8 cellular contexts compared by ENCODE assay signal in genomic region chr11:44621140-44621681, GRCh38. TPM values are rescaled to one million over a fixed set of nuclear protein-coding genes. Genes with fewer than 3 reads are reported as not detected.
DNase-seq lines count a peak whose midpoint lies in the region; ATAC-seq and TF ChIP-seq lines count a peak whose summit lies in the region.

No MANE protein-coding gene starts in this region.

- peaks cover 27% of the 10 kb centered on the region for H3K4me1 Mint-ChIP-seq in activated CD4-positive, alpha-beta T cell treated with anti-CD3 and anti-CD28 coated beads, Interleukin-2, amount 10 ng/mL, durations not matched to agents 24 days and 14 days

- TF ChIP-seq RAD21 in liver (IDR thresholded peaks at IDR 0.05) = peak; percentile 96

- peaks cover 0 to 24% (median 0%) of the 10 kb centered on the region in 11 experiments; a peak in 6 of 22 replicates for H4K20me1 ChIP-seq in BLaER1 treated with 17β-estradiol and CSF1 and Interleukin-3, amounts not matched to agents 10 nM and 100 nM
- H4K20me1 ChIP-seq in GM23248 (ENCODE audit: insufficient read depth) = no peaks in the 10 kb centered on the region

- H3K9me3 ChIP-seq in BLaER1 treated with 17β-estradiol and CSF1 and Interleukin-3, amounts not matched to agents 10 nM and 100 nM (replicated peaks in 1 of 11) = peaks cover 0 to 5% (median 0%) of the 10 kb centered on the region in 11 experiments; a peak in 1 of 22 replicates
- H3K9me3 ChIP-seq in GM23248 (ENCODE audit: low read depth) = no peaks in the 10 kb centered on the region
- no peaks in the 10 kb centered on the region for H3K9me3 ChIP-seq in liver (ENCODE audit: control insufficient read depth in 4 of 4, low read length in 3 of 4)

- peak overlapping the region; percentile 79 for H2AFZ ChIP-seq in GM23248

- H3F3A ChIP-seq in GM23248 (ENCODE audit: insufficient read depth) = no peaks in the 10 kb centered on the region

- H3K36me3 Mint-ChIP-seq in activated CD4-positive, alpha-beta T cell treated with anti-CD3 and anti-CD28 coated beads, Interleukin-2, amount 10 ng/mL, durations not matched to agents 24 days and 14 days (ENCODE audit: low read depth) = peaks cover 56% of the 10 kb centered on the region

- ATAC-seq in HG03378 (IDR thresholded peaks at IDR 0.05; ENCODE audit: unreplicated experiment) = no peak

- H3K27ac ChIP-seq in BLaER1 treated with 17β-estradiol and CSF1 and Interleukin-3, amounts not matched to agents 10 nM and 100 nM = no peak overlapping the region
- H3K27ac ChIP-seq in GM23248 = no peak overlapping the region
- peak overlapping the region in 17 of 59 donors; percentile 0 to 69 (median 24) for H3K27ac ChIP-seq in dorsolateral prefrontal cortex
- H3K27ac ChIP-seq in liver (ENCODE audit: low read depth in 1 of 2, low read length in 2 of 2) = no peak overlapping the region

- H3K9me3 Mint-ChIP-seq in activated CD4-positive, alpha-beta T cell treated with anti-CD3 and anti-CD28 coated beads, Interleukin-2, amount 10 ng/mL, durations not matched to agents 24 days and 14 days = no peaks in the 10 kb centered on the region

- H3K27me3 Mint-ChIP-seq in activated CD4-positive, alpha-beta T cell treated with anti-CD3 and anti-CD28 coated beads, Interleukin-2, amount 10 ng/mL, durations not matched to agents 24 days and 14 days = no peaks in the 10 kb centered on the region

- in situ Hi-C loops in GM23248 (cut with MboI) = loop anchor here (5.0 kb wide), 1 partner anchor 286 kb away; no protein-coding TSS in a partner anchor

- H3K36me3 ChIP-seq in BLaER1 treated with 17β-estradiol and CSF1 and Interleukin-3, amounts not matched to agents 10 nM and 100 nM = peaks cover 0 to 7% (median 0%) of the 10 kb centered on the region in 11 experiments; a peak in 4 of 22 replicates
- H3K36me3 ChIP-seq in GM23248 (ENCODE audit: low read depth) (no peaks in the 10 kb centered on the region), liver (ENCODE audit: control insufficient read depth in 4 of 4, insufficient read depth in 3 of 4, low read depth in 1 of 4, low read length in 3 of 4) (peaks cover 0 to 3% (median 1%) of the 10 kb centered on the region in 4 donors)

- H3K27ac Mint-ChIP-seq in activated CD4-positive, alpha-beta T cell treated with anti-CD3 and anti-CD28 coated beads, Interleukin-2, amount 10 ng/mL, durations not matched to agents 24 days and 14 days = no peak overlapping the region

- DNase-seq in GM23248 (peak; percentile 75), NCI-H2196 treated with DMSO at 0.1 percent for 48 hours (lab: John Stamatoyannopoulos, UW; ENCODE audit: unreplicated experiment) (peak; percentile 60), dorsolateral prefrontal cortex (peak; percentile 73 to 91 (median 80))
- DNase-seq in activated CD4-positive, alpha-beta T cell treated with anti-CD3 and anti-CD28 coated beads, Interleukin-2, amount 10 ng/mL, durations not matched to agents 24 days and 14 days = peak; percentile 88
- peak; percentile 33 for DNase-seq in stimulated activated CD8-positive, alpha-beta memory T cell treated with anti-CD3 and anti-CD28 coated beads, Interleukin-12 subunit alpha, Interleukin-12 subunit beta, amount 100 ng/mL, for 1 hour (ENCODE audit: low read depth)

- no peak overlapping the region for H3K4me3 Mint-ChIP-seq in activated CD4-positive, alpha-beta T cell treated with anti-CD3 and anti-CD28 coated beads, Interleukin-2, amount 10 ng/mL, durations not matched to agents 24 days and 14 days

- 0 out of 22 replicates have a peak overlapping the region, but pooled peaks of 1 of the 11 experiments have one; percentile 31 for H3K9ac ChIP-seq in BLaER1 treated with 17β-estradiol and CSF1 and Interleukin-3, amounts not matched to agents 10 nM and 100 nM
- H3K9ac ChIP-seq in GM23248 (no peak overlapping the region), liver (ENCODE audit: low read depth in 1 of 2, low read length in 2 of 2) (no peak overlapping the region)

- intact Hi-C loops in activated CD4-positive, alpha-beta T cell treated with anti-CD3 and anti-CD28 coated beads, Interleukin-2, amount 10 ng/mL, durations not matched to agents 24 days and 14 days (cut with micrococcal nuclease) = loop anchor here (5.0 to 10.0 kb wide), 2 partner anchors 104 to 271 kb away; partner anchors contain the start of gene TSPAN18
- intact Hi-C loops in dorsolateral prefrontal cortex (cut with DNase I) = loop anchor here (1.0 to 10.0 kb wide), 6 partner anchors 106 to 486 kb away; partner anchors contain the start of gene TSPAN18 (in 1 of the 2)

- WGBS in GM23248 (ENCODE audit: low coverage in 1 of 2, low lambda C conversion rate in 2 of 2, missing lambda C conversion rate in 2 of 2), 2 experiments = 10% methylated on average over 23 to 24 of the region's 24 CpGs
- WGBS in liver = 28% methylated on average over 24 of the region's 24 CpGs

- H3K4me1 ChIP-seq in BLaER1 treated with 17β-estradiol and CSF1 and Interleukin-3, amounts not matched to agents 10 nM and 100 nM = peaks cover 28 to 69% (median 62%) of the 10 kb centered on the region in 10 experiments
- H3K4me1 ChIP-seq in GM23248 (ENCODE audit: insufficient read depth) (no peaks in the 10 kb centered on the region), liver (ENCODE audit: control insufficient read depth in 4 of 4, insufficient read depth in 4 of 4, low read length in 3 of 4) (peaks cover 0 to 12% (median 8%) of the 10 kb centered on the region in 4 donors)

- no peaks in the 10 kb centered on the region for H3K9me2 ChIP-seq in GM23248 (ENCODE audit: insufficient read depth)

- peak overlapping the region; percentile 53 to 92 (median 86) for H3K4me2 ChIP-seq in BLaER1 treated with 17β-estradiol and CSF1 and Interleukin-3, amounts not matched to agents 10 nM and 100 nM
- peak overlapping the region; percentile 88 for H3K4me2 ChIP-seq in GM23248 (ENCODE audit: unreplicated experiment)

- TF ChIP-seq CTCF in dorsolateral prefrontal cortex (IDR thresholded peaks at IDR 0.05 in 54 of 56, conservative IDR thresholded peaks at IDR 0.05 in 2 of 56; ENCODE audit: low read depth in 1 of 56, partially characterized antibody in 56 of 56) (peak; percentile 91 to 100 (median 98)), liver (IDR thresholded peaks at IDR 0.05; ENCODE audit: low read depth, low read length, missing input control) (peak; percentile 91)

- no peaks in the 10 kb centered on the region for H3K27me3 ChIP-seq in BLaER1 treated with 17β-estradiol and CSF1 and Interleukin-3, amounts not matched to agents 10 nM and 100 nM
- H3K27me3 ChIP-seq in GM23248 (replicated peaks; ENCODE audit: insufficient read depth) (no peaks in the 10 kb centered on the region), dorsolateral prefrontal cortex (no peaks in the 10 kb centered on the region), liver (ENCODE audit: control insufficient read depth in 4 of 4, insufficient read depth in 4 of 4, low read length in 3 of 4) (no peaks in the 10 kb centered on the region)

- no peaks in the 10 kb centered on the region for H3K79me2 ChIP-seq in GM23248 (ENCODE audit: insufficient read depth)

- no peak overlapping the region for H3K4me3 ChIP-seq in BLaER1 treated with 17β-estradiol and CSF1 and Interleukin-3, amounts not matched to agents 10 nM and 100 nM
- peak overlapping the region; percentile 56 for H3K4me3 ChIP-seq in GM23248
- peak overlapping the region in 25 of 59 donors; percentile 5 to 46 (median 26) for H3K4me3 ChIP-seq in dorsolateral prefrontal cortex
- H3K4me3 ChIP-seq in liver (ENCODE audit: low read depth in 1 of 3, low read length in 3 of 3) = no peak overlapping the region

TF ChIP-seq in liver, 16 proteins besides CTCF, POLR2A, EP300 and RAD21 (continues in another document):
- no peak for TF ChIP-seq TAF1 (conservative IDR thresholded peaks at IDR 0.05)
- TF ChIP-seq, protein P1, sequence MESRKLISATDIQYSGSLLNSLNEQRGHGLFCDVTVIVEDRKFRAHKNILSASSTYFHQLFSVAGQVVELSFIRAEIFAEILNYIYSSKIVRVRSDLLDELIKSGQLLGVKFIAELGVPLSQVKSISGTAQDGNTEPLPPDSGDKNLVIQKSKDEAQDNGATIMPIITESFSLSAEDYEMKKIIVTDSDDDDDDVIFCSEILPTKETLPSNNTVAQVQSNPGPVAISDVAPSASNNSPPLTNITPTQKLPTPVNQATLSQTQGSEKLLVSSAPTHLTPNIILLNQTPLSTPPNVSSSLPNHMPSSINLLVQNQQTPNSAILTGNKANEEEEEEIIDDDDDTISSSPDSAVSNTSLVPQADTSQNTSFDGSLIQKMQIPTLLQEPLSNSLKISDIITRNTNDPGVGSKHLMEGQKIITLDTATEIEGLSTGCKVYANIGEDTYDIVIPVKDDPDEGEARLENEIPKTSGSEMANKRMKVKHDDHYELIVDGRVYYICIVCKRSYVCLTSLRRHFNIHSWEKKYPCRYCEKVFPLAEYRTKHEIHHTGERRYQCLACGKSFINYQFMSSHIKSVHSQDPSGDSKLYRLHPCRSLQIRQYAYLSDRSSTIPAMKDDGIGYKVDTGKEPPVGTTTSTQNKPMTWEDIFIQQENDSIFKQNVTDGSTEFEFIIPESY (IDR thresholded peaks at IDR 0.05) = no peak

RNA-seq across cellular contexts. Expression of gene CD82, which starts 55.7 kb away (rescaled TPM):
- 4.8 and 9.9 TPM in 2 replicates for total RNA-seq in GM23248 (2014; rRNA removed; shearing (Covaris generic))
- polyA plus RNA-seq in GM23248 (2016; fragmentation: Nextera tagmentation; extraction: Ambion mirVana) (6.0 and 8.6 TPM in 2 replicates), liver (10 to 100 TPM; 36.0 to 82.6 TPM)
- total RNA-seq in activated CD4-positive, alpha-beta T cell treated with anti-CD3 and anti-CD28 coated beads, Interleukin-2, amount 10 ng/mL, durations not matched to agents 24 days and 14 days = 448 and 469 TPM in 2 replicates
- total RNA-seq in dorsolateral prefrontal cortex (100 to 1,000 TPM in 11 of 120 experiments, 10 to 100 TPM in 109; 22.6 to 179 (median 59.4) TPM), liver (10 to 100 TPM; 27.4 to 59.5 TPM)

Comparison
In these comparisons a context has a peak if more than half of its experiments do, and no peak if none do; other contexts are left out.
1. DNase-seq: peak in every context shown above with its lines; median percentile 88 in activated CD4-positive, alpha-beta T cell treated with anti-CD3 and anti-CD28 coated beads, Interleukin-2, amount 10 ng/mL, durations not matched to agents 24 days and 14 days; 80 in dorsolateral prefrontal cortex; 75 in GM23248; 60 in NCI-H2196 treated with DMSO at 0.1 percent for 48 hours; 33 in stimulated activated CD8-positive, alpha-beta memory T cell treated with anti-CD3 and anti-CD28 coated beads, Interleukin-12 subunit alpha, Interleukin-12 subunit beta, amount 100 ng/mL, for 1 hour.